Comparison of ENCODE assay signal across 23 cellular contexts in the genomic region with DNA sequence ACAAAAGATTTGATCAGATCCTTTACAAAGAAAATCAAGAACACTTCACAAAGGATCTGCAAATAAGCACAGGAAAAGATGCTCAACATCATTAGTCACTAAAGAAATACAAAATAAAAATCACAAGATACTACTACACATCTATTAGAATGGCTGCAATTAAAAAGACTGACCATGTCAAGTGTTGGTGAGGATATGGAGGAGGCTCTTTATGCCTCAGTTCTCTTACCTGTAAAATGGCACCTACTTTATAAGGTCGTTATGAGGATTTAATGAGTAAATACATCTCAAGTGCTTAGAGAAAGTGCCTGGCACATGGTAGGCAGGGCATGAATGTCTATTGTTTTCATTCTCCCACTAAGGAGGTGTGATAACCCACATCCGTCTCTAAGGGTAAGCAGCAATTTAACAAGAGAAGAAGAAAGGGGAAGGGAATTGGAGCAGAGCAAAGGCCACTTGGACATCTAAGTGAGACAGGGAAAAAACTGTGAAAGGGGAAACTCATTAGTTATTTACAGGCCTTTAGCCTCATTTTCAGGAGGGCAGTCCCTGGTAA.
"Had no signal": no experiment of that assay in that cellular context is flagged by ENCODE, and none has a peak within 500 bp of the region (broad histone marks: within the 10 kb centered on the region; RNA-seq: fewer than 3 reads in every experiment).

No MANE protein-coding gene starts in this region.

- H3K4me1 Mint-ChIP-seq: activated naive CD4-positive, alpha-beta T cell treated with anti-CD3 and anti-CD28 coated beads, Interleukin-2, amount 50 U/mL, for 24 hours had no signal

- H3K4me3 ChIP-seq: left lung, lung, testis, uterus had no signal

- DNase-seq: activated CD4-positive, alpha-beta T cell treated with anti-CD3 and anti-CD28 coated beads for 4 hours; activated CD4-positive, alpha-beta T cell treated with anti-CD3 and anti-CD28 coated beads, Interleukin-2, amount 50 U/mL, for 48 hours; activated CD4-positive, CD25-positive, alpha-beta regulatory T cell; activated gamma-delta T cell treated with Interleukin-2 at 50 U/mL for 16 hours; activated T-cell treated with anti-CD3 and anti-CD28 coated beads for 4 hours; anterior cingulate cortex; effector CD4-positive, alpha-beta T cell; erythroblast; foreskin fibroblast; left lung; right cardiac atrium; stimulated activated CD4-positive, alpha-beta T cell treated with anti-CD3 and anti-CD28 coated beads, Interleukin-12 subunit alpha, Interleukin-12 subunit beta, amount 100 ng/mL, for 4 hours; stimulated activated CD4-positive, alpha-beta T cell treated with anti-CD3 and anti-CD28 coated beads, Interleukin-4, amount 100 ng/mL, for 4 hours; T1000; testis; trophoblast cell; uterus had no signal

- H3K27ac ChIP-seq: left lung, testis, uterus had no signal

- H3K4me3 Mint-ChIP-seq: activated naive CD4-positive, alpha-beta T cell treated with anti-CD3 and anti-CD28 coated beads, Interleukin-2, amount 50 U/mL, for 24 hours; brain; dendritic cell treated with granulocyte-macrophage colony-stimulating factor and Interleukin-4, amounts not matched to agents 40 ng/mL and 50 ng/mL, for 4 days; T-helper 1 cell treated with Interleukin-12 subunit alpha and Interleukin-12 subunit beta and Interleukin-4 antibody, amounts not matched to agents 30 μg/mL and 1 μg/mL, for 36 hours had no signal

- H3K9me3 Mint-ChIP-seq: activated naive CD4-positive, alpha-beta T cell treated with anti-CD3 and anti-CD28 coated beads, Interleukin-2, amount 50 U/mL, for 24 hours; dendritic cell treated with granulocyte-macrophage colony-stimulating factor and Interleukin-4, amounts not matched to agents 40 ng/mL and 50 ng/mL, for 4 days; naive thymus-derived CD8-positive, alpha-beta T cell; T-helper 1 cell treated with Interleukin-12 subunit alpha and Interleukin-12 subunit beta and Interleukin-4 antibody, amounts not matched to agents 30 μg/mL and 1 μg/mL, for 36 hours had no signal

- H3K27me3 ChIP-seq: testis, uterus had no signal

- H3K27ac Mint-ChIP-seq: activated naive CD4-positive, alpha-beta T cell treated with anti-CD3 and anti-CD28 coated beads, Interleukin-2, amount 50 U/mL, for 24 hours; dendritic cell treated with granulocyte-macrophage colony-stimulating factor and Interleukin-4, amounts not matched to agents 40 ng/mL and 50 ng/mL, for 4 days; T-helper 1 cell treated with Interleukin-12 subunit alpha and Interleukin-12 subunit beta and Interleukin-4 antibody, amounts not matched to agents 30 μg/mL and 1 μg/mL, for 36 hours had no signal

- H3K36me3 Mint-ChIP-seq: activated naive CD4-positive, alpha-beta T cell treated with anti-CD3 and anti-CD28 coated beads, Interleukin-2, amount 50 U/mL, for 24 hours; brain; naive thymus-derived CD8-positive, alpha-beta T cell had no signal

- H3K4me1 ChIP-seq: left lung, testis, uterus had no signal

- H3K36me3 ChIP-seq: left lung, uterus had no signal

- H3K9me3 ChIP-seq: left lung, testis, uterus had no signal
